8 cellular contexts compared by ENCODE assay signal in the genomic region with DNA sequence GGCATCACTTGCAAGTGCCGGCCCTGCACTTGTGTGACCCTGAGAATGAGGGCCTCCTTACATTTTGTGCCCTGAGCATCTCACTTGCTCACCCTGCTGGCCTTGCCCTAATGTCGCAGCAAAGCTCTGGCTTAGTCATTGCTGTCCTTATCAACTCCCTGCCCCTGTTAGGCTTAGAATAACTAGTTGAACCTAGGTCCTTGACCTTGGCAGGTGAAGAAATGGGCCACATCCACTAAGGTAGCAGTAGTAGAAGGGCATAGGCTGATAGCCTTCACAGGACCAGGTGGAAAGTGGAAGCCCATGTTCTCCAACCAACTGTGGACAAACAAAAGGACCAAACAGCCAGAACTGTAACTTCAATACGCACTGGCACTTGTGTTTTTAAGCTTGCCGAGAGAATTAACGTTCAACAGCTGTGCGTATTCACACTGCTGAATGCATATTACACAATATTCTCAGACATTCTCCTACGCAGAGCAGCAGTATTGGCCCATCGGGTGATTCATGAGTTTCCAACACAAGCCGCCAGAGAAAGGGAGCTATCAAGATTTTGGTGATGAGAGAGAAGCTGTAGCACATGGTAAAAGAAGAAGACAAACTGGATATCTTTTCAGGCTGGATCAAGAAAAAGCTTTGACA. TPM values are rescaled to one million over a fixed set of nuclear protein-coding genes. Genes with fewer than 3 reads are reported as not detected.
DNase-seq lines count a peak whose midpoint lies in the region; ATAC-seq and TF ChIP-seq lines count a peak whose summit lies in the region.

No MANE protein-coding gene starts in this region.

- no peak for ATAC-seq in HG02610 (IDR thresholded peaks at IDR 0.05; ENCODE audit: unreplicated experiment)

- H3K27me3 Mint-ChIP-seq in mesothelial cell of epicardium (ENCODE audit: low read depth) = no peaks in the 10 kb centered on the region

- no peak overlapping the region for H3K4me3 ChIP-seq in left ventricle myocardium inferior

- no peaks in the 10 kb centered on the region for H3K36me3 ChIP-seq in left ventricle myocardium inferior

- no peak overlapping the region for H3K27ac Mint-ChIP-seq in mesothelial cell of epicardium

- H3K4me1 Mint-ChIP-seq in mesothelial cell of epicardium = peaks cover 20% of the 10 kb centered on the region

- peak; percentile 30 for TF ChIP-seq CTCF in left ventricle myocardium inferior (IDR thresholded peaks at IDR 0.05; ENCODE audit: borderline replicate concordance)
- no peak for TF ChIP-seq CTCF in mesothelial cell of epicardium (IDR thresholded peaks at IDR 0.05; ENCODE audit: unreplicated experiment)

- H3K9me3 ChIP-seq in left ventricle myocardium inferior (replicated peaks) = no peaks in the 10 kb centered on the region

- H3K36me3 Mint-ChIP-seq in mesothelial cell of epicardium = no peaks in the 10 kb centered on the region

- H3K4me3 Mint-ChIP-seq in mesothelial cell of epicardium = no peak overlapping the region

- H3K4me1 ChIP-seq in left ventricle myocardium inferior = peaks cover 30% of the 10 kb centered on the region

- intact Hi-C loops in left ventricle myocardium inferior (cut with micrococcal nuclease) = no loop called here

- H3K27me3 ChIP-seq in left ventricle myocardium inferior (ENCODE audit: low read depth) = no peaks in the 10 kb centered on the region

- peak; percentile 44 for DNase-seq in activated naive CD4-positive, alpha-beta T cell treated with Interleukin-2 at 50 U/mL for 16 hours
- DNase-seq in activated naive CD4-positive, alpha-beta T cell (lab: John Stamatoyannopoulos, UW) = no peak
- peak; percentile 14 to 23 for DNase-seq in NCI-H1930 (lab: John Stamatoyannopoulos, UW)
- DNase-seq in activated effector memory CD4-positive, alpha-beta T cell treated with Interleukin-2 at 50 U/mL for 16 hours = peak; percentile 4
- peak; percentile 28 for DNase-seq in left ventricle myocardium inferior
- peak; percentile 8 to 27 for DNase-seq in stimulated activated CD8-positive, alpha-beta memory T cell treated with anti-CD3 and anti-CD28 coated beads, Interleukin-15, amount 100 ng/mL, for 48 hours (ENCODE audit: low read depth in 2 of 2)
- no peak for DNase-seq in mesothelial cell of epicardium (ENCODE audit: low spot score in 2 of 2, unreplicated experiment in 2 of 2)

- peak overlapping the region; percentile 73 for H3K27ac ChIP-seq in left ventricle myocardium inferior (replicated peaks)

- no peaks in the 10 kb centered on the region for H3K9me3 Mint-ChIP-seq in mesothelial cell of epicardium

RNA-seq across cellular contexts. Expression of a gene that starts 27.7 kb away (rescaled TPM):
- total RNA-seq in left ventricle myocardium inferior = 111 TPM
- 100 to 108 TPM (median 106 TPM) in 3 replicates for total RNA-seq in mesothelial cell of epicardium

Comparison
In these comparisons a context has a peak if more than half of its experiments do, and no peak if none do; other contexts are left out.
1. DNase-seq: peak in activated naive CD4-positive, alpha-beta T cell treated with Interleukin-2 at 50 U/mL for 16 hours (single experiment), NCI-H1930 (2 of 2), activated effector memory CD4-positive, alpha-beta T cell treated with Interleukin-2 at 50 U/mL for 16 hours (single experiment), left ventricle myocardium inferior (single experiment) and stimulated activated CD8-positive, alpha-beta memory T cell treated with anti-CD3 and anti-CD28 coated beads, Interleukin-15, amount 100 ng/mL, for 48 hours (2 of 2); none in activated naive CD4-positive, alpha-beta T cell (0 of 4) and mesothelial cell of epicardium (0 of 2).